In the genomic region with DNA sequence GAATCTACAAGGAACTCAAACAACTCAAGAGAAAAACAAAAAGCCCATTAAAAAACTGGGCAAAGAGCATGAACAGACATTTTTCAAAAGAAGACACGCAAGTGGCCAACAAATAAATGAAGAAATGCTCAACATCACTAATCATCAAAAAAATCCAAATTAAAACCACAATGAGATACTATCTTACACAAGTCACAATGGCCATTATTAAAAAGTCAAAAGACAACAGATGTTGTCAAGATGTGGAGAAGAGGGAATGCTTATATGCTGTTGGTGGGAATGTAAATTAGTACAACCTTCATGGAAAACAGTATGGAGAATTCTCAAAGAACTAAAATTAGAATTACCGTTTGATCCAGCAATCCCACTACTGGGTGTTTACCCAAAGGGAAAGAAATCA, we compare ENCODE assay signal across 28 cellular contexts. TPM values are rescaled to one million over a fixed set of nuclear protein-coding genes. Genes with fewer than 3 reads are reported as not detected.
"Had no signal": no experiment of that assay in that cellular context is flagged by ENCODE, and none has a peak within 500 bp of the region (broad histone marks: within the 10 kb centered on the region; RNA-seq: fewer than 3 reads in every experiment).

No MANE protein-coding gene starts in this region.

- DNase-seq: activated CD4-positive, alpha-beta memory T cell treated with anti-CD3 and anti-CD28 coated beads for 36 hours; activated CD4-positive, alpha-beta T cell treated with anti-CD3 and anti-CD28 coated beads for 1 hour; activated CD4-positive, alpha-beta T cell treated with anti-CD3 and anti-CD28 coated beads, Interleukin-2, amount 10 ng/mL, durations not matched to agents 24 days and 14 days; activated CD8-positive, alpha-beta memory T cell treated with anti-CD3 and anti-CD28 coated beads for 24 hours; activated gamma-delta T cell; activated naive CD4-positive, alpha-beta T cell treated with anti-CD3 and anti-CD28 coated beads, Interleukin-2, amount 10 ng/mL, durations not matched to agents 7 days and 5 days; activated naive CD8-positive, alpha-beta T cell treated with anti-CD3 and anti-CD28 coated beads for 36 hours; activated T-cell treated with anti-CD3 and anti-CD28 coated beads, Interleukin-2, amount 50 U/mL, for 4 hours; brain microvascular endothelial cell; KG1; MG63; MV-4-11; NCI-H1092 treated with DMSO at 0.1 percent for 48 hours; NCI-H1436; NCI-H1694 treated with DMSO at 0.1 percent for 48 hours; NCI-H2029 treated with DMSO at 0.1 percent for 48 hours; NCI-H345; NCI-H510A; NCI-H526 treated with DMSO at 0.1 percent for 48 hours; NCI-H82; NK-92 treated with Interleukin-12 subunit alpha and Interleukin-12 subunit beta, amount 100 ng/mL, for 24 hours; SHP77 treated with DMSO at 0.1 percent for 48 hours; T-helper 17 cell; T-helper 9 cell had no signal

- H3K27ac ChIP-seq: brain microvascular endothelial cell, cardiac muscle cell had no signal

- H3K4me3 ChIP-seq: cardiac muscle cell, MG63 had no signal

- H3K27me3 ChIP-seq: brain microvascular endothelial cell, cardiac muscle cell, MG63 had no signal

- FAIRE-seq: RCC 7860 had no signal

RNA-seq across cellular contexts. Expression of gene CPLX4, which starts 25.5 kb away (rescaled TPM):
- total RNA-seq: activated CD4-positive, alpha-beta memory T cell treated with anti-CD3 and anti-CD28 coated beads for 36 hours; activated CD4-positive, alpha-beta T cell treated with anti-CD3 and anti-CD28 coated beads, Interleukin-2, amount 10 ng/mL, durations not matched to agents 24 days and 14 days; activated naive CD8-positive, alpha-beta T cell treated with anti-CD3 and anti-CD28 coated beads for 36 hours; activated T-cell treated with anti-CD3 and anti-CD28 coated beads, Interleukin-2, amount 50 U/mL, for 4 hours; cardiac muscle cell; SK-MEL-5; T-helper 17 cell; WTC11 had no signal
- polyA plus RNA-seq: cardiac muscle cell had no signal
